In the genomic region with DNA sequence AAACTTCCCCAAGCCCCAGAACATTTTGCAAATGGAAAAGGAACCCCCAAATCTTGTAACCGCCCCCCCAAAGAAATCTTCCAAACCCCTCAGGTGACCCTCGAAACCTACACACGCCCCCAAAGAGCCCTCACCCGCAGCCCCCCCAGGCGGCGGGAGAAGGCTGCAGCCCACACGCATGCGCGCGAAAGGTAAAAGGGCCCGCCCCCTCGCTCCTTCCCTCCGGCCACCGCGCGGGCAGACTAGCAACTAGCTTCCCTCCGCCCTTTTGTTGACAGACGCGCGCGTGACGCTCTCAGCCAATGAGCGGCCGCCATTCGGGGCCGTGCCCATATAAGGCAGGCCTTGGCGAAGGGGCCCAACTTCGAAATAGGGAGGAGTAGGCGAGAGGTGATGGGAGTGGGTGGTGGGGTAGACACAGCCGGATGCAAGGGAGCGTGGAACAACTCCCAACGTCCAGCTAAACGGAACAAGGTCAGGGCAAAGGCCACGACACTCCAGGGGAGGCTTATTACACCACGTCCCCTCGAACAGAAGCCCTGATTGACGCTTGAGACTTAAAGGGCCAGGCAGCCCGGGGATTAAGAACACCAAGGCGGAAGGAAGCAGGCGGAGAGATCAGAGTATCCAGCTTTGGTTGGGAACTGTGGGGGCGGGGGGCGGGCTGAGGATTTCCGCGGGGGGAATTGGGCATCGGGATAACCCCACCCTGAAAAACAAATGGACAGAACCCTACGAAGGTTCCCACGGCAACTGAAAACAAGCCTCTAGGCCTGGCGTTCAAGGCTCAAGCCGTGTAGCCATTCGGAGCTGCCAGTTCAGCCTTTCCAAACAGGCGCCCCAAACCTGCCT, we compare ENCODE assay signal across 8 cellular contexts. TPM values are rescaled to one million over a fixed set of nuclear protein-coding genes. Genes with fewer than 3 reads are reported as not detected.
DNase-seq lines count a peak whose midpoint lies in the region; ATAC-seq, FAIRE-seq and TF ChIP-seq lines count a peak whose summit lies in the region.

No MANE protein-coding gene starts in this region.

- H4K91ac ChIP-seq in trophoblast cell (ENCODE audit: low read depth, low read length): peak overlapping the region; percentile 80

- peaks cover 0 to 25% (median 9%) of the 10 kb centered on the region in 9 donors for H3K36me3 ChIP-seq in heart left ventricle
- H3K36me3 ChIP-seq in trophoblast cell (ENCODE audit: control insufficient read depth in 1 of 2, insufficient read depth in 2 of 2, low read length in 2 of 2): peaks cover 23% of the 10 kb centered on the region in 2 experiments
- H3K36me3 ChIP-seq in transverse colon: peaks cover 0 to 8% (median 0%) of the 10 kb centered on the region in 4 donors

- H3K14ac ChIP-seq in trophoblast cell (ENCODE audit: low read length): peak overlapping the region; percentile 75

- no peak overlapping the region for H3K23ac ChIP-seq in trophoblast cell (ENCODE audit: low read length)

- H2AK5ac ChIP-seq in trophoblast cell (ENCODE audit: low read length): no peak overlapping the region

- H3K4me3 Mint-ChIP-seq in T-cell: peak overlapping the region; percentile 93 to 98 (median 96)

- H3K79me2 ChIP-seq in trophoblast cell (ENCODE audit: control insufficient read depth, insufficient read depth, low read length, poor library complexity): peaks cover 8% of the 10 kb centered on the region

- peak overlapping the region; percentile 67 for H3K18ac ChIP-seq in trophoblast cell (ENCODE audit: low read length)

- intact Hi-C loops in heart left ventricle (cut with DNase I) (loop anchor here in 8 of 10 donors (1.0 to 10.0 kb wide), 8 partner anchors 13 to 75 kb away; a partner anchor contains a TSS), transverse colon (cut with DNase I; ENCODE audit: low total_unique reads) (loop anchor here (10.0 kb wide), 1 partner anchor 47 kb away; a partner anchor contains a TSS)

- no peaks in the 10 kb centered on the region for H3K27me3 ChIP-seq in heart left ventricle
- H3K27me3 ChIP-seq in trophoblast cell (ENCODE audit: insufficient read depth, low read length): no peaks in the 10 kb centered on the region
- no peaks in the 10 kb centered on the region for H3K27me3 ChIP-seq in transverse colon

- POLR2A ChIA-PET in T-cell (lab: Charles Lee): interaction anchor here in 1 of 2 donors (0.5 to 0.6 kb wide), 5 partner anchors 15 to 1714 kb away, joined by 3 to 8 read pairs (median 3); no protein-coding TSS in a partner anchor

- H4K12ac ChIP-seq in trophoblast cell (ENCODE audit: low read depth, low read length): peak overlapping the region; percentile 37

- H3K27ac ChIP-seq in heart left ventricle: peak overlapping the region; percentile 78 to 96 (median 94)
- H3K27ac ChIP-seq in trophoblast cell (ENCODE audit: low read depth, low read length): peak overlapping the region; percentile 58
- H3K27ac ChIP-seq in transverse colon: peak overlapping the region; percentile 89 to 95 (median 93)

- ATAC-seq in HG02852 (IDR thresholded peaks at IDR 0.05; ENCODE audit: unreplicated experiment) (peak; percentile 92), T-cell (replicated peaks in 1 of 4) (peak; percentile 94 to 96 (median 94)), heart left ventricle (peak; percentile 97 to 98 (median 98))

- H2BK12ac ChIP-seq in trophoblast cell (ENCODE audit: low read length): peak overlapping the region; percentile 9

- TF ChIP-seq POLR2A in GM12891 (IDR thresholded peaks at IDR 0.05; ENCODE audit: low read depth, low read length) (0 out of 2 replicates have a peak, but pooled peaks have one; percentile 10), heart left ventricle (IDR thresholded peaks at IDR 0.05) (peak in 1 of 2 donors; percentile 43), transverse colon (IDR thresholded peaks at IDR 0.05) (peak; percentile 67)

- H3K9me3 ChIP-seq in heart left ventricle (no peaks in the 10 kb centered on the region), trophoblast cell (ENCODE audit: insufficient read depth, low read depth, low read length) (no peaks in the 10 kb centered on the region), transverse colon (no peaks in the 10 kb centered on the region)

- peaks cover 12% of the 10 kb centered on the region for H3K36me3 Mint-ChIP-seq in T-cell

- H3K9me3 Mint-ChIP-seq in T-cell: no peaks in the 10 kb centered on the region

- peaks cover 10% of the 10 kb centered on the region for H3K79me1 ChIP-seq in trophoblast cell (ENCODE audit: low read length)

- peak overlapping the region; percentile 82 for H2BK120ac ChIP-seq in trophoblast cell (ENCODE audit: insufficient read depth, low read length, poor library complexity)

- peak overlapping the region; percentile 47 to 77 (median 68) for H3K4me3 ChIP-seq in heart left ventricle
- peak overlapping the region; percentile 74 for H3K4me3 ChIP-seq in trophoblast cell (ENCODE audit: low read depth, low read length)
- H3K4me3 ChIP-seq in transverse colon: peak overlapping the region; percentile 47 to 79 (median 60)

- no peaks in the 10 kb centered on the region for H3K27me3 Mint-ChIP-seq in T-cell

- peaks cover 42 to 47% (median 47%) of the 10 kb centered on the region in 3 donors for H3K4me1 Mint-ChIP-seq in T-cell

- H3K4me1 ChIP-seq in heart left ventricle: peaks cover 0 to 38% (median 16%) of the 10 kb centered on the region in 12 donors
- H3K4me1 ChIP-seq in trophoblast cell (ENCODE audit: control insufficient read depth in 1 of 2, insufficient read depth in 2 of 2, low read length in 2 of 2): peaks cover 13 to 15% of the 10 kb centered on the region in 2 experiments
- H3K4me1 ChIP-seq in transverse colon: peaks cover 11 to 41% (median 22%) of the 10 kb centered on the region in 4 donors

- in situ Hi-C loops in transverse colon (cut with MboI; ENCODE audit: low pct_ligation_motif_present in 1 of 4, low pct_unique_long_range_greater_than_20kb in 1 of 4, low sequenced_read_pairs in 3 of 4): no loop called here

- H3K4ac ChIP-seq in trophoblast cell (ENCODE audit: low read depth, low read length): peak overlapping the region; percentile 57

- peak; percentile 92 for TF ChIP-seq EP300 in transverse colon (IDR thresholded peaks at IDR 0.05; ENCODE audit: low read depth)

- H3K4me2 ChIP-seq in trophoblast cell (ENCODE audit: low read length): peak overlapping the region; percentile 98

- peak; percentile 99 for FAIRE-seq in GM12891 (lab: Jason Lieb, UNC)

- DNase-seq in GM12891 (ENCODE audit: insufficient read length, low spot score): peak; percentile 94
- peak; percentile 100 for DNase-seq in NCI-H146 (lab: John Stamatoyannopoulos, UW)
- peak; percentile 93 to 99 (median 97) for DNase-seq in T-cell
- DNase-seq in amniotic epithelial cell (ENCODE audit: low read depth): peak; percentile 100
- DNase-seq in heart left ventricle: peak; percentile 99 to 100 (median 99)
- DNase-seq in trophoblast cell: peak; percentile 100
- peak; percentile 99 for DNase-seq in transverse colon

- H2AFZ ChIP-seq in trophoblast cell (ENCODE audit: insufficient read depth, low read length, poor library complexity): peak overlapping the region; percentile 9

- H2BK5ac ChIP-seq in trophoblast cell (ENCODE audit: low read depth, low read length, poor library complexity): peak overlapping the region; percentile 74

- peak overlapping the region; percentile 98 for H3K27ac Mint-ChIP-seq in T-cell

- CTCF ChIA-PET in T-cell (lab: Charles Lee): interaction anchor here (0.5 to 3.8 kb wide), 13 partner anchors 10 to 951 kb away, joined by 3 to 30 read pairs (median 4); a partner anchor contains a TSS

- peak in 7 of 12 donors; percentile 8 to 38 (median 19) for TF ChIP-seq CTCF in heart left ventricle (IDR thresholded peaks at IDR 0.05)
- TF ChIP-seq CTCF in transverse colon (IDR thresholded peaks at IDR 0.05): peak in 2 of 5 experiments; percentile 34 to 50

- H4K8ac ChIP-seq in trophoblast cell (ENCODE audit: low read depth, low read length): peak overlapping the region; percentile 72

- H3K9ac ChIP-seq in trophoblast cell (ENCODE audit: low read length): peak overlapping the region; percentile 97

- WGBS in heart left ventricle, 4 donors: 0% methylated on average over 39 to 51 of the region's 51 CpGs
- no CpG with 5 or more reads among the region's 51 CpGs for WGBS in trophoblast cell (ENCODE audit: extremely low coverage, insufficient coverage, insufficient read length)
- 1% methylated on average over 51 of the region's 51 CpGs; no CpG with 5 or more reads in 1 of the 2 donors for WGBS in transverse colon (ENCODE audit: low coverage in 1 of 2), 2 donors

TF ChIP-seq in GM12891, 5 proteins besides CTCF, POLR2A, EP300 and RAD21 (continues in another document):
- TF ChIP-seq SPI1 (IDR thresholded peaks at IDR 0.05; ENCODE audit: low read depth, low read length) (0 out of 2 replicates have a peak, but pooled peaks have one; percentile 4), PAX5 (IDR thresholded peaks at IDR 0.05; ENCODE audit: insufficient read depth, low read length, severe bottlenecking) (no peak), POLR2AphosphoS5 (IDR thresholded peaks at IDR 0.05; ENCODE audit: low read depth, low read length) (peak; percentile 74), POU2F2 (IDR thresholded peaks at IDR 0.05; ENCODE audit: low read depth, low read length) (peak; percentile 72)

RNA-seq across cellular contexts. Expression of a gene that starts 13.3 kb away (rescaled TPM):
- polyA plus RNA-seq in GM12891 (2012; ENCODE audit: low read depth, missing spikeins): 13.4 TPM
- total RNA-seq in T-cell: 10 to 100 TPM; 27.9 to 48.3 (median 38.0) TPM
- total RNA-seq in heart left ventricle: 10 to 100 TPM in 6 of 9 donors, 1 to 10 TPM in 3; 9.1 to 17.8 (median 10.3) TPM
- polyA plus RNA-seq in heart left ventricle: 1 to 10 TPM; 7.2 TPM
- polyA plus RNA-seq in trophoblast cell (2013): 21.9 and 23.0 TPM in 2 replicates
- total RNA-seq in transverse colon: 10 to 100 TPM; 14.1 to 40.8 (median 19.6) TPM

RNA-seq across cellular contexts. Expression of a gene that starts 15.9 kb away (rescaled TPM):
- polyA plus RNA-seq in GM12891 (2012; ENCODE audit: low read depth, missing spikeins): 0.05 TPM
- total RNA-seq in T-cell: not detected
- not detected for total RNA-seq in heart left ventricle
- not detected for polyA plus RNA-seq in heart left ventricle
- polyA plus RNA-seq in trophoblast cell (2013): 0.01 and 0.03 TPM in 2 replicates
- total RNA-seq in transverse colon: not detected

RNA-seq across cellular contexts. Expression of a gene that starts 24.9 kb away (rescaled TPM):
- polyA plus RNA-seq in GM12891 (2012; ENCODE audit: low read depth, missing spikeins): 10.8 TPM
- total RNA-seq in T-cell (10 to 100 TPM in 3 of 5 donors, 1 to 10 TPM in 2; 5.4 to 13.7 (median 10.3) TPM), heart left ventricle (1 to 10 TPM; 1.5 to 5.5 (median 2.8) TPM), transverse colon (10 to 100 TPM in 1 of 4 donors, 1 to 10 TPM in 2, under 1 TPM in 1; 0.75 to 17.3 (median 7.2) TPM)
- 1 to 10 TPM; 2.9 to 4.5 TPM for polyA plus RNA-seq in heart left ventricle
- 10.0 and 10.1 TPM in 2 replicates for polyA plus RNA-seq in trophoblast cell (2013)

RNA-seq across cellular contexts. Expression of a gene that starts 25.6 kb away (rescaled TPM):
- polyA plus RNA-seq in GM12891 (2012; ENCODE audit: low read depth, missing spikeins): 683 TPM
- total RNA-seq in T-cell: 100 to 1,000 TPM; 375 to 450 (median 395) TPM
- 100 to 1,000 TPM; 149 to 343 (median 248) TPM for total RNA-seq in heart left ventricle
- 100 to 1,000 TPM; 318 to 343 TPM for polyA plus RNA-seq in heart left ventricle
- 1,318 and 1,337 TPM in 2 replicates for polyA plus RNA-seq in trophoblast cell (2013)
- 100 to 1,000 TPM in 2 of 4 donors, 10 to 100 TPM in 2; 39.3 to 407 (median 93.4) TPM for total RNA-seq in transverse colon

RNA-seq across cellular contexts. Expression of a gene that starts 49.3 kb away (rescaled TPM):
- polyA plus RNA-seq in GM12891 (2012; ENCODE audit: low read depth, missing spikeins): 17.4 TPM
- total RNA-seq in T-cell (10 to 100 TPM in 1 of 5 donors, 1 to 10 TPM in 4; 6.9 to 10.8 (median 7.1) TPM), heart left ventricle (1 to 10 TPM in 7 of 9 donors, under 1 TPM in 2; 0.64 to 7.1 (median 4.8) TPM), transverse colon (10 to 100 TPM; 10.1 to 40.4 (median 14.1) TPM)
- 1 to 10 TPM; 1.9 to 8.1 TPM for polyA plus RNA-seq in heart left ventricle
- polyA plus RNA-seq in trophoblast cell (2013): 0.60 and 0.99 TPM in 2 replicates

Comparison
In these comparisons a context has a peak if more than half of its experiments do, and no peak if none do; other contexts are left out.
1. Peak in every context shown above with its lines: DNase-seq, ATAC-seq, H3K4me3 ChIP-seq and H3K27ac ChIP-seq.